In the genomic region with DNA sequence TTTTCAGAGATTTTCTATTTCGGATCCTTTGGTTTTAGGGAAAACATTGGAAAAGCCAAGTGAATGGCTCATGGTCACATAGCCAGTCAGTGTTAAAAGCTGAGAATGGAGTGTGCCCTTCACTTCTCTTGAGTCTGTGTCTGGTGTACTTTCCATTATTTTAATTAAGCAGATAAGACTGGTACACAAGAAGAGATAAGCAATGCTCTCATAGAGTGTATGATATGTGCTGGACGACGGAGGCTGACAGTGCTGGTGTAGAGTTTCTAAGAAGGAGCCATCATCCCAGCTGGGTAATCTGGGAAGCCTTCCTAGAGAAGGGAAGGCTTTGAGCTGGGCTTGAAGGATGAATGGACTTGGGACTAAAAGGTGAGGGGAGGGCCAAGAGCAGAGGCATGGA, we compare ENCODE assay signal across 1 cellular context.
TF ChIP-seq lines count a peak whose summit lies in the region.

No MANE protein-coding gene starts in this region.

TF ChIP-seq in SK-N-SH, 30 proteins besides CTCF, POLR2A, EP300 and RAD21 (continued from another document):
- TF ChIP-seq, protein P1, sequence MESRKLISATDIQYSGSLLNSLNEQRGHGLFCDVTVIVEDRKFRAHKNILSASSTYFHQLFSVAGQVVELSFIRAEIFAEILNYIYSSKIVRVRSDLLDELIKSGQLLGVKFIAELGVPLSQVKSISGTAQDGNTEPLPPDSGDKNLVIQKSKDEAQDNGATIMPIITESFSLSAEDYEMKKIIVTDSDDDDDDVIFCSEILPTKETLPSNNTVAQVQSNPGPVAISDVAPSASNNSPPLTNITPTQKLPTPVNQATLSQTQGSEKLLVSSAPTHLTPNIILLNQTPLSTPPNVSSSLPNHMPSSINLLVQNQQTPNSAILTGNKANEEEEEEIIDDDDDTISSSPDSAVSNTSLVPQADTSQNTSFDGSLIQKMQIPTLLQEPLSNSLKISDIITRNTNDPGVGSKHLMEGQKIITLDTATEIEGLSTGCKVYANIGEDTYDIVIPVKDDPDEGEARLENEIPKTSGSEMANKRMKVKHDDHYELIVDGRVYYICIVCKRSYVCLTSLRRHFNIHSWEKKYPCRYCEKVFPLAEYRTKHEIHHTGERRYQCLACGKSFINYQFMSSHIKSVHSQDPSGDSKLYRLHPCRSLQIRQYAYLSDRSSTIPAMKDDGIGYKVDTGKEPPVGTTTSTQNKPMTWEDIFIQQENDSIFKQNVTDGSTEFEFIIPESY (IDR thresholded peaks at IDR 0.05; ENCODE audit: borderline replicate concordance, low read depth): no peak
